8 cellular contexts compared by ENCODE assay signal in the genomic region with DNA sequence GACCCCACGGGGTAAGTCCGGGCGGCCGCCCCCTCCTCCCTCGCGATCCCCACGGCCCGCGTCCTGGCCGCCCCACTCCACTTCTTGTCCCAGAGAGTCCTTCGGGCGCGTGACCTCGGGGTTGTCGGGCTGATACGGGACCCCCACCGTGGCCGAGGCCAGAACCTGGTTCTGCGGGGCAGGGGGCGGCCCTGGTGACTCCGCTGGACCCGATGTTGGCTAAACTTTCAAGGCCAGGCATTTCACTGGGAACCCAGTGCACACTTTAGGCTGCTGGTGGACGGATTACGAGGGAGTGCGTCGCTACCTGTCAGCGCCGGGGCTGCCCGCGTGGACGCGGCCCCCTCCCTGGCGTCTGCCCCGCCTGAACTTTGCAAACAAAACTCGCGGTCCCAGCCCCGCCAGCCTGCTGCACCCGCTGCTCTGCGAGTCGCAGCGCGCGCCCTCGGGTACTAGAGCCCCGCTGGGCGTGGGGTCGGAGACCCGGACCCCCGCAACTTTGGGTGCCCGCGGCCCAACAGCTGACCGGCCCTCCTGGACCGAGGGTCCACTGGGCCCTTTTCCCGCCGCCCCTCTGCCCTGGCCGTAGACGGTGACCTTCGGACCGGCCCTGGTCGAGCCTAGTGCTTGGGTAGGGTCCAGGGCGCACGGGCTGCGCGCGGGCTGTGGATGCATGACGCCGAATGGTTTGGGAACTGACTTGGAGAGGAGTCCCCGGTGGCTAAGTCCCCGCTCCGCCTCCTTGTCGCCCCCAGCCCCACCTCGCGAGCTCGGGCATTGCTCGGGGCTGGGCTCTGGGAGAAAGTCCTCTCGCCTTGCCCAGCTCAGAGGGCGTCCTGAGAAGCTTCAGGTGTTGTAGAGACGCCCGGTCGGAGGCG. TPM values are rescaled to one million over a fixed set of nuclear protein-coding genes. Genes with fewer than 3 reads are reported as not detected.
DNase-seq lines count a peak whose midpoint lies in the region; ATAC-seq and TF ChIP-seq lines count a peak whose summit lies in the region.

No MANE protein-coding gene starts in this region.

- H3K27me3 ChIP-seq in SJSA1 (replicated peaks) = no peaks in the 10 kb centered on the region

- 9 to 21% methylated on average over 59 to 64 of the region's 81 CpGs for WGBS in lower leg skin, 2 donors

- peaks cover 56% of the 10 kb centered on the region for H3K4me1 Mint-ChIP-seq in stimulated activated naive CD8-positive, alpha-beta T cell treated with anti-CD3 and anti-CD28 coated beads, Interleukin-15, Interleukin-2, amounts not matched to agents 100 ng/mL and 50 ng/mL, for 24 hours (ENCODE audit: low read depth)

- H3K36me3 ChIP-seq in SJSA1 = peaks cover 4% of the 10 kb centered on the region; the same call in 1 of the 2 replicates

- H3K9me3 Mint-ChIP-seq in stimulated activated naive CD8-positive, alpha-beta T cell treated with anti-CD3 and anti-CD28 coated beads, Interleukin-15, Interleukin-2, amounts not matched to agents 100 ng/mL and 50 ng/mL, for 24 hours = no peaks in the 10 kb centered on the region

- H3K27ac Mint-ChIP-seq in stimulated activated naive CD8-positive, alpha-beta T cell treated with anti-CD3 and anti-CD28 coated beads, Interleukin-15, Interleukin-2, amounts not matched to agents 100 ng/mL and 50 ng/mL, for 24 hours = peak overlapping the region; percentile 93

- ATAC-seq in GM21737 (IDR thresholded peaks at IDR 0.05; ENCODE audit: unreplicated experiment) (peak; percentile 24), HG02870 (IDR thresholded peaks at IDR 0.05; ENCODE audit: unreplicated experiment) (no peak)

- H3K27me3 Mint-ChIP-seq in stimulated activated naive CD8-positive, alpha-beta T cell treated with anti-CD3 and anti-CD28 coated beads, Interleukin-15, Interleukin-2, amounts not matched to agents 100 ng/mL and 50 ng/mL, for 24 hours = no peaks in the 10 kb centered on the region

- intact Hi-C loops in lower leg skin (cut with DNase I; ENCODE audit: low total_unique reads) = no loop called here

- peak overlapping the region; percentile 71 for H3K27ac ChIP-seq in SJSA1

- H3K4me3 ChIP-seq in AG09309 (ENCODE audit: control insufficient read depth, low read depth, low read length) = peak overlapping the region; percentile 80
- H3K4me3 ChIP-seq in SJSA1 = peak overlapping the region; percentile 69
- H3K4me3 ChIP-seq in choroid plexus epithelial cell (ENCODE audit: low read depth, low read length) = peak overlapping the region; percentile 74
- peak overlapping the region; percentile 58 for H3K4me3 ChIP-seq in lower leg skin (ENCODE audit: low read depth, poor library complexity, severe bottlenecking)

- H3K36me3 Mint-ChIP-seq in stimulated activated naive CD8-positive, alpha-beta T cell treated with anti-CD3 and anti-CD28 coated beads, Interleukin-15, Interleukin-2, amounts not matched to agents 100 ng/mL and 50 ng/mL, for 24 hours (ENCODE audit: low read depth) = peaks cover 8% of the 10 kb centered on the region

- no peaks in the 10 kb centered on the region for H3K9me3 ChIP-seq in SJSA1 (replicated peaks)

- H3K4me1 ChIP-seq in SJSA1 (replicated peaks) = peaks cover 37% of the 10 kb centered on the region

- TF ChIP-seq CTCF in AG09309 (IDR thresholded peaks at IDR 0.05; ENCODE audit: control insufficient read depth, insufficient read depth, low read depth, low read length, missing control alignments) (no peak), choroid plexus epithelial cell (conservative IDR thresholded peaks at IDR 0.05; ENCODE audit: low read depth, low read length) (no peak), lower leg skin (IDR thresholded peaks at IDR 0.05) (no peak)

- DNase-seq in AG09309 (ENCODE audit: low read depth) (no peak), SJSA1 (ENCODE audit: low read depth in 1 of 2, low spot score in 2 of 2) (peak in 1 of 2 experiments; percentile 35), choroid plexus epithelial cell (ENCODE audit: low read depth) (peak; percentile 39), lower leg skin (ENCODE audit: low spot score in 2 of 2) (no peak), NCI-H1436 (lab: John Stamatoyannopoulos, UW) (no peak)

- no peak for TF ChIP-seq POLR2A in lower leg skin (IDR thresholded peaks at IDR 0.05)

- H3K4me3 Mint-ChIP-seq in stimulated activated naive CD8-positive, alpha-beta T cell treated with anti-CD3 and anti-CD28 coated beads, Interleukin-15, Interleukin-2, amounts not matched to agents 100 ng/mL and 50 ng/mL, for 24 hours = peak overlapping the region; percentile 73

RNA-seq across cellular contexts. Expression of a gene that starts 0.6 kb away (rescaled TPM):
- total RNA-seq in SJSA1 (2014; rRNA removed; shearing (Covaris generic)) = 0.38 and 0.55 TPM in 2 replicates
- 1 to 10 TPM; 3.0 to 8.7 (median 7.5) TPM for total RNA-seq in lower leg skin
